ENCODE assay signal across 1 cellular context in the genomic region with DNA sequence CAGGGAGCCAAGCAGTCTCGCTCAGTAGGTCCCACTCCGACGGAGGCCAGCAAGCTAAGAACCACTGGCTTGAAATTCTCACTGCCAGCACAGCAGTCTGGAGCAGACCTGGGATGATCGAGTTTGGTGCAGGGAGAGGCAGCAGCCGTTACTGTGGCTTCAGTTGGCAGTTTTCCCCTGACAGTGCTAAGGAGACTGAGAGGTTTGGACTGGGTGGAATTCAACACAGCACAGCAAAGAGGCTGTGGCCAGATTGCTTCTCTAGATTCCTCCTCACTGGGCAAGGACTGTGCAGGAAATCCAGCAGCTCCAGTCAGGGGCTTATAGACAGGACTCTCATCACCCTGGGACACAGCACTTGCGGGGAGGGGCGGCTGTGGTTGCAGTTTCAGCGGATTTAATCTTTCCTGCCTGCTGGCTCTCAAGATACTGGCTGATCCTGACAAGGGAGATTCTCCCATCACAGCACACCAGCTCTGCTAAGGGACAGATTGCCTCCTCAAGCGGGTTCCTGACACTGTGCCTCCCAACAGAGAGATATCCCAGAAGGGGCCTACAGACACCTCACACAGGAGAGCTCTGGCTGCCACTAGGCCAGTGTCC.
TF ChIP-seq lines count a peak whose summit lies in the region.

No MANE protein-coding gene starts in this region.

TF ChIP-seq in IMR-90, 13 proteins besides CTCF, POLR2A, EP300 and RAD21 (continued from another document):
- no peak for TF ChIP-seq CHD1 (IDR thresholded peaks at IDR 0.05; ENCODE audit: low read depth, low read length)
- TF ChIP-seq MAZ (IDR thresholded peaks at IDR 0.05; ENCODE audit: borderline replicate concordance, low read depth, low read length): no peak
- no peak for TF ChIP-seq FOS (IDR thresholded peaks at IDR 0.05; ENCODE audit: low read depth, low read length)
- no peak for TF ChIP-seq MAFK (IDR thresholded peaks at IDR 0.05; ENCODE audit: low read depth, low read length)
- TF ChIP-seq CEBPB (IDR thresholded peaks at IDR 0.05; ENCODE audit: low read depth, low read length): no peak
- TF ChIP-seq NFE2L2 (IDR thresholded peaks at IDR 0.05; ENCODE audit: low read depth, low read length): no peak
- TF ChIP-seq, protein P1, sequence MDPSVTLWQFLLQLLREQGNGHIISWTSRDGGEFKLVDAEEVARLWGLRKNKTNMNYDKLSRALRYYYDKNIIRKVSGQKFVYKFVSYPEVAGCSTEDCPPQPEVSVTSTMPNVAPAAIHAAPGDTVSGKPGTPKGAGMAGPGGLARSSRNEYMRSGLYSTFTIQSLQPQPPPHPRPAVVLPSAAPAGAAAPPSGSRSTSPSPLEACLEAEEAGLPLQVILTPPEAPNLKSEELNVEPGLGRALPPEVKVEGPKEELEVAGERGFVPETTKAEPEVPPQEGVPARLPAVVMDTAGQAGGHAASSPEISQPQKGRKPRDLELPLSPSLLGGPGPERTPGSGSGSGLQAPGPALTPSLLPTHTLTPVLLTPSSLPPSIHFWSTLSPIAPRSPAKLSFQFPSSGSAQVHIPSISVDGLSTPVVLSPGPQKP (IDR thresholded peaks at IDR 0.05; ENCODE audit: borderline replicate concordance, low read depth, low read length): no peak
- TF ChIP-seq BHLHE40 (IDR thresholded peaks at IDR 0.05; ENCODE audit: low read depth, low read length): no peak
- TF ChIP-seq RCOR1 (IDR thresholded peaks at IDR 0.05; ENCODE audit: insufficient replicate concordance, low read length): no peak
